In the genomic region with DNA sequence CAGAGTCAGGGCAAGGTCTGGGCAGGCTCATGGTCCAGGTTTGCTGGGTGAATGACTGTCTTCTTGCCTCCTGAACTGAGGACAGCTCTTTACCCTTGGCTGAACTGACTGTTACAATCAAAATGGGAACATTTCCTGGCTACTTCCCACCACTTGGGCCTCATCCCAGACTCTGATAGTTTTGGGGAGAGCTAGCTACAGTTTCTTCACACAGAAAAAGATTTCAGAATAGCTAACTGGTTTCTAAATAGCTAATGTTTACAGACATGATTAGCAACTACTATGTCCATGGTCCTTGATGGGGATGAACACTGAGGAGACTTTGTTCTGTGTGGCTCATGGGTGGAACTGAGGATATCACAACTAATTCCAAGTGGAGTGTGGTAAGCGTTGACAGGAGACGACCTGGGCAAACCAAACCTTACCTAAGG, we compare ENCODE assay signal across 14 cellular contexts.
DNase-seq lines count a peak whose midpoint lies in the region; ATAC-seq lines count a peak whose summit lies in the region.
"Had no signal": no experiment of that assay in that cellular context is flagged by ENCODE, and none has a peak within 500 bp of the region (broad histone marks: within the 10 kb centered on the region; RNA-seq: fewer than 3 reads in every experiment).

No MANE protein-coding gene starts in this region.

- no peak overlapping the region for H3K27ac Mint-ChIP-seq in activated naive CD8-positive, alpha-beta T cell treated with anti-CD3 and anti-CD28 coated beads, Interleukin-2, amount 50 U/mL, for 24 hours
- H3K27ac Mint-ChIP-seq: activated naive CD8-positive, alpha-beta T cell treated with anti-CD3 and anti-CD28 coated beads, Interleukin-2, amount 10 ng/mL, durations not matched to agents 7 days and 5 days had no signal

- peaks cover 0 to 3% (median 0%) of the 10 kb centered on the region in 5 donors for H3K36me3 ChIP-seq in subcutaneous abdominal adipose tissue (ENCODE audit: control insufficient read depth in 5 of 5, insufficient read depth in 5 of 5, low read length in 5 of 5)

- no peaks in the 10 kb centered on the region for H3K9me3 ChIP-seq in subcutaneous abdominal adipose tissue (ENCODE audit: control insufficient read depth in 5 of 5, low read length in 5 of 5)

- H3K4me1 Mint-ChIP-seq in activated naive CD8-positive, alpha-beta T cell treated with anti-CD3 and anti-CD28 coated beads, Interleukin-2, amount 50 U/mL, for 24 hours, result no peaks in the 10 kb centered on the region
- H3K4me1 Mint-ChIP-seq: activated naive CD8-positive, alpha-beta T cell treated with anti-CD3 and anti-CD28 coated beads, Interleukin-2, amount 10 ng/mL, durations not matched to agents 7 days and 5 days had no signal

- H3K36me3 Mint-ChIP-seq in activated naive CD8-positive, alpha-beta T cell treated with anti-CD3 and anti-CD28 coated beads, Interleukin-2, amount 50 U/mL, for 24 hours (ENCODE audit: low read depth), result no peaks in the 10 kb centered on the region
- H3K36me3 Mint-ChIP-seq: activated naive CD8-positive, alpha-beta T cell treated with anti-CD3 and anti-CD28 coated beads, Interleukin-2, amount 10 ng/mL, durations not matched to agents 7 days and 5 days had no signal

- no peak overlapping the region for H3K4me3 ChIP-seq in subcutaneous abdominal adipose tissue (ENCODE audit: low read depth in 1 of 5, low read length in 5 of 5)

- H3K9me3 Mint-ChIP-seq in activated naive CD8-positive, alpha-beta T cell treated with anti-CD3 and anti-CD28 coated beads, Interleukin-2, amount 50 U/mL, for 24 hours, result no peaks in the 10 kb centered on the region
- H3K9me3 Mint-ChIP-seq: activated naive CD8-positive, alpha-beta T cell treated with anti-CD3 and anti-CD28 coated beads, Interleukin-2, amount 10 ng/mL, durations not matched to agents 7 days and 5 days; neural crest cell had no signal

- ATAC-seq in GM18502 (IDR thresholded peaks at IDR 0.05; ENCODE audit: poor library complexity, unreplicated experiment), result no peak
- ATAC-seq in activated naive CD8-positive, alpha-beta T cell treated with anti-CD3 and anti-CD28 coated beads, Interleukin-2, amount 50 U/mL, for 24 hours, result no peak

- no peak overlapping the region for H3K4me3 Mint-ChIP-seq in activated naive CD8-positive, alpha-beta T cell treated with anti-CD3 and anti-CD28 coated beads, Interleukin-2, amount 50 U/mL, for 24 hours
- H3K4me3 Mint-ChIP-seq: activated naive CD8-positive, alpha-beta T cell treated with anti-CD3 and anti-CD28 coated beads, Interleukin-2, amount 10 ng/mL, durations not matched to agents 7 days and 5 days; neural crest cell had no signal

- peak overlapping the region; percentile 25 for H3K27ac ChIP-seq in subcutaneous abdominal adipose tissue (ENCODE audit: low read depth, low read length)

- peaks cover 14 to 85% (median 62%) of the 10 kb centered on the region in 5 donors for H3K4me1 ChIP-seq in subcutaneous abdominal adipose tissue (ENCODE audit: control insufficient read depth in 5 of 5, insufficient read depth in 5 of 5, low read length in 5 of 5)

- H3K27me3 Mint-ChIP-seq in activated naive CD8-positive, alpha-beta T cell treated with anti-CD3 and anti-CD28 coated beads, Interleukin-2, amount 50 U/mL, for 24 hours, result no peaks in the 10 kb centered on the region
- H3K27me3 Mint-ChIP-seq: activated naive CD8-positive, alpha-beta T cell treated with anti-CD3 and anti-CD28 coated beads, Interleukin-2, amount 10 ng/mL, durations not matched to agents 7 days and 5 days had no signal

- H3K27me3 ChIP-seq in subcutaneous abdominal adipose tissue (ENCODE audit: control insufficient read depth in 5 of 5, insufficient read depth in 4 of 5, low read length in 5 of 5), result no peaks in the 10 kb centered on the region

- H3K9ac ChIP-seq in subcutaneous abdominal adipose tissue (ENCODE audit: low read length in 5 of 5), result no peak overlapping the region

- DNase-seq in GM04503 (ENCODE audit: low read depth) (peak; percentile 43), fibroblast of peridontal ligament (ENCODE audit: extremely low read depth) (peak; percentile 80), medulla oblongata (ENCODE audit: extremely low spot score) (peak; percentile 74), DMS153 treated with DMSO at 0.1 percent for 48 hours (lab: John Stamatoyannopoulos, UW; ENCODE audit: unreplicated experiment) (no peak), NCI-H1694 (lab: John Stamatoyannopoulos, UW) (no peak)
- DNase-seq in activated naive CD8-positive, alpha-beta T cell treated with anti-CD3 and anti-CD28 coated beads, Interleukin-2, amount 50 U/mL, for 24 hours, result no peak
- DNase-seq: activated naive CD8-positive, alpha-beta T cell treated with anti-CD3 and anti-CD28 coated beads, Interleukin-2, amount 10 ng/mL, durations not matched to agents 7 days and 5 days; cortex of kidney; foreskin fibroblast; islet precursor cell; NCI-H226 had no signal

Comparison
In these comparisons a context has a peak if more than half of its experiments do, and no peak if none do; other contexts are left out.
1. DNase-seq: peak in GM04503 (single experiment), fibroblast of peridontal ligament (single experiment) and medulla oblongata (single experiment); none in activated naive CD8-positive, alpha-beta T cell treated with anti-CD3 and anti-CD28 coated beads, Interleukin-2, amount 50 U/mL, for 24 hours (single experiment), DMS153 treated with DMSO at 0.1 percent for 48 hours (single experiment) and NCI-H1694 (single experiment).